8 cellular contexts compared by ENCODE assay signal in the genomic region with DNA sequence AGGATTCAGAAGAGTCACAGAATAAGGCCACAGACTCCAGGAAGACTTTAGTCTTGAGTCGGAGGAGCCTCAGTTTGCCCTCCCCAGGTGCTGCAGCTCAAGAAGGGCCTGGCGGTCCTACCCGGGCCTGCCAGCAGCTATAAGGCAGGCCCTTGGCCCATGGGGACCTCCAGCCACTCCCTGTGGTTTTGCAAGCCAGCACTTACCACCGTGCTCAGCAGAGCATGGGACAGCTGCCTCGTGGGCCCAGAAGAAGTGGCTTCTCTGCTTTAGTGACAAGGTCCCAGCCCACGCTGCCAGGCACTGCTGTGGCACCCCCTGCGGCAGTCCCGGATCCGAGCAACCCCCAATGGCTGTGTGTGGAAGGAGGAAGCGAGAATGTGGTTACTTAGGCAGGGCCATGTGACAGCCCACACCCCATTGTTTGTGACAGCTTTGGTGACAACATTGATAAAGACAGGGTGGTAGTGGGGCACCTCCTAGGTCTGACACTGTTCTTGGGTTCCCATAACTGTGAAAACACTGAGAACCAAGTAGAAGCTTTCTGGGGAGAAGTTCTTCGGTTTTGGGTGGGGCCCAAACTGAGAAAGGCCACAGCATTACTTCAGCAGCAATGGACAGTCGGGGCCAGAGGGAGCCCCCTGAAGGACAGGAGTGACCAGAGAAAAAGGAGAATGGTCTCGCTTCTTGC. TPM values are rescaled to one million over a fixed set of nuclear protein-coding genes. Genes with fewer than 3 reads are reported as not detected.
DNase-seq lines count a peak whose midpoint lies in the region; ATAC-seq, FAIRE-seq and TF ChIP-seq lines count a peak whose summit lies in the region.

Gene SELPLG, minus strand, starts transcription at position 361 of the 691 bp plus-strand sequence. CDS start 9,587 bp downstream, outside the sequence.

- peak within 1 kb of the TSS; percentile 62 for H3K9ac ChIP-seq in GM12878 (ENCODE audit: control insufficient read depth, insufficient read depth, low read length)
- H3K9ac ChIP-seq in neuronal stem cell (ENCODE audit: low read depth, low read length, poor library complexity): no peak within 1 kb of the TSS

- peak; percentile 85 for FAIRE-seq in GM12878 (lab: Jason Lieb, UNC)

- peak within 1 kb of the TSS; percentile 76 for H3K4me3 ChIP-seq in GM12878
- H3K4me3 ChIP-seq in neuronal stem cell (ENCODE audit: low read length in 2 of 2): peak within 1 kb of the TSS in 1 of 2 donors; percentile 3
- peak within 1 kb of the TSS; percentile 14 to 19 for H3K4me3 ChIP-seq in tibial artery

- BruUV-seq in GM12878 (replicated peaks; lab: Mats Ljungman, UMichigan): no TSS peak

- TF ChIP-seq CTCF in GM12878 (IDR thresholded peaks at IDR 0.05 in 2 of 3, conservative IDR thresholded peaks at IDR 0.05 in 1 of 3; ENCODE audit: control insufficient read depth in 2 of 3, extremely low read depth in 1 of 3, insufficient read depth in 1 of 3, low read depth in 3 of 3, low read length in 3 of 3) (peak; percentile 32 to 41 (median 36); a peak in 3 of 6 replicates), tibial artery (IDR thresholded peaks at IDR 0.05) (no peak)

- peak within 1 kb of the TSS; percentile 48 for H2BK5ac ChIP-seq in neuronal stem cell (ENCODE audit: low read length)

- H2AFZ ChIP-seq in GM12878 (ENCODE audit: control insufficient read depth, low read depth, low read length) (no peak within 1 kb of the TSS), neuronal stem cell (ENCODE audit: low read length) (peak within 1 kb of the TSS; percentile 22)

- peak within 1 kb of the TSS; percentile 66 for H3K23ac ChIP-seq in neuronal stem cell (ENCODE audit: low read depth, low read length, poor library complexity)

- H3K9me3 ChIP-seq in GM12878 (replicated peaks; ENCODE audit: control insufficient read depth, insufficient read depth, low read length) (no peaks in the 10 kb centered on the region), neuronal stem cell (replicated peaks in 1 of 2; ENCODE audit: control insufficient read depth in 2 of 2, insufficient read depth in 1 of 2, low read depth in 1 of 2, low read length in 2 of 2) (no peaks in the 10 kb centered on the region), tibial artery (no peaks in the 10 kb centered on the region)

- no peaks in the 10 kb centered on the region for H3K27me3 ChIP-seq in GM12878 (replicated peaks in 1 of 2; ENCODE audit: control insufficient read depth in 2 of 2, insufficient read depth in 2 of 2, low read length in 1 of 2)
- H3K27me3 ChIP-seq in neuronal stem cell (ENCODE audit: control insufficient read depth in 3 of 3, insufficient read depth in 3 of 3, low read depth in 1 of 3, low read length in 3 of 3): no peaks in the 10 kb centered on the region
- peaks cover 0 to 21% of the 10 kb centered on the region in 2 donors for H3K27me3 ChIP-seq in tibial artery

- H2BK15ac ChIP-seq in neuronal stem cell (ENCODE audit: low read length): peak within 1 kb of the TSS; percentile 51

- TF ChIP-seq POLR2A in GM19193 (IDR thresholded peaks at IDR 0.05; ENCODE audit: extremely low read depth, insufficient read depth, insufficient read length) (peak; percentile 54), GM12878 (IDR thresholded peaks at IDR 0.05; ENCODE audit: low read depth, low read length) (peak; percentile 77)

- intact Hi-C loops in GM12878 (cut with micrococcal nuclease; ENCODE audit: unreplicated experiment): loop anchor here (2.0 to 10.0 kb wide), 4 partner anchors 57 to 461 kb away; partner anchors contain the start of genes ALKBH2, CMKLR1 and UNG
- intact Hi-C loops in tibial artery (cut with DNase I; ENCODE audit: low total_unique reads): no loop called here

- peak within 1 kb of the TSS; percentile 91 for H2BK12ac ChIP-seq in neuronal stem cell (ENCODE audit: low read length)

- in situ Hi-C loops in GM12878 (cut with MboI): loop anchor here (10.0 kb wide), 1 partner anchor 461 kb away; the partner anchor contains the start of genes ALKBH2 and UNG

- peak within 1 kb of the TSS; percentile 79 for H2BK120ac ChIP-seq in neuronal stem cell (ENCODE audit: low read depth, low read length)

- H2AK5ac ChIP-seq in neuronal stem cell (ENCODE audit: low read depth, low read length): peak within 1 kb of the TSS; percentile 84

- H3K4ac ChIP-seq in neuronal stem cell (ENCODE audit: low read length): peak within 1 kb of the TSS; percentile 99

- peak; percentile 99 for TF ChIP-seq EP300 in GM12878 (IDR thresholded peaks at IDR 0.05; ENCODE audit: borderline replicate concordance in 1 of 2, control insufficient read depth in 1 of 2, low read depth in 2 of 2, low read length in 2 of 2)

- ATAC-seq in HG03280 (IDR thresholded peaks at IDR 0.05; ENCODE audit: unreplicated experiment): peak; percentile 55
- ATAC-seq in GM12878: peak; percentile 64

- peak within 1 kb of the TSS; percentile 60 for H4K91ac ChIP-seq in neuronal stem cell (ENCODE audit: low read depth, low read length, poor library complexity)

- H3K79me2 ChIP-seq in GM12878 (ENCODE audit: control insufficient read depth, insufficient read depth, low read length): peaks cover 31% of the 10 kb centered on the region

- no peak within 1 kb of the TSS for H4K8ac ChIP-seq in neuronal stem cell (ENCODE audit: low read depth, low read length)

- TF ChIP-seq RAD21 in GM12878 (IDR thresholded peaks at IDR 0.05; ENCODE audit: insufficient read depth, low read depth, low read length): no peak; the same call in 1 of the 2 replicates

- H3K27ac ChIP-seq in GM12878 (ENCODE audit: control insufficient read depth, insufficient read depth) (peak within 1 kb of the TSS; percentile 86), neuronal stem cell (replicated peaks; ENCODE audit: low read length) (no peak within 1 kb of the TSS), tibial artery (no peak within 1 kb of the TSS)

- H3K14ac ChIP-seq in neuronal stem cell (ENCODE audit: low read length): peak within 1 kb of the TSS; percentile 39

- H3K36me3 ChIP-seq in GM12878 (ENCODE audit: control insufficient read depth in 2 of 2, insufficient read depth in 2 of 2, low read length in 1 of 2): no peaks in the 10 kb centered on the region
- no peaks in the 10 kb centered on the region for H3K36me3 ChIP-seq in neuronal stem cell (replicated peaks in 1 of 2; ENCODE audit: control insufficient read depth in 2 of 2, insufficient read depth in 2 of 2, low read length in 2 of 2)
- no peaks in the 10 kb centered on the region for H3K36me3 ChIP-seq in tibial artery

- CTCF ChIA-PET in GM12878 (lab: Yijun Ruan, JAX): interaction anchor here (0.7 to 17.2 kb wide), 8 partner anchors 15 to 226 kb away, joined by 3 to 244 read pairs (median 4); partner anchors contain the start of gene ISCU

- WGBS in GM12878 (ENCODE audit: insufficient coverage, insufficient replicate concordance, low lambda C conversion rate, missing lambda C conversion rate): 2% methylated on average over 12 of the region's 13 CpGs
- no CpG with 5 or more reads among the region's 13 CpGs for WGBS in neuronal stem cell (ENCODE audit: extremely low coverage in 2 of 2, insufficient read length in 2 of 2, insufficient replicate concordance in 1 of 2), 2 donors

- SMC1A ChIA-PET in GM12878 (lab: Charles Lee; ENCODE audit: uncharacterized antibody, unreplicated experiment): interaction anchor here (0.7 to 16.7 kb wide), 10 partner anchors 13 to 169 kb away, joined by 3 to 397 read pairs (median 5); partner anchors contain the start of genes ISCU and SART3

- H3K4me1 ChIP-seq in GM12878 (ENCODE audit: control insufficient read depth, insufficient read depth, low read length): peaks cover 87% of the 10 kb centered on the region
- H3K4me1 ChIP-seq in neuronal stem cell (ENCODE audit: control insufficient read depth in 2 of 2, insufficient read depth in 1 of 2, low read depth in 1 of 2, low read length in 2 of 2): peaks cover 37 to 57% of the 10 kb centered on the region in 2 donors
- H3K4me1 ChIP-seq in tibial artery: peaks cover 0 to 16% (median 10%) of the 10 kb centered on the region in 4 donors

- DNase-seq in T-helper 22 cell (ENCODE audit: low read depth): peak; percentile 84
- peak; percentile 99 for DNase-seq in GM12878 (ENCODE audit: low read depth, low spot score)
- no peak for DNase-seq in neuronal stem cell (ENCODE audit: low spot score)
- peak; percentile 71 to 80 for DNase-seq in tibial artery
- DNase-seq in NCI-H69 (lab: John Stamatoyannopoulos, UW): no peak
- DNase-seq in NCI-H446 treated with DMSO at 0.1 percent for 48 hours (lab: John Stamatoyannopoulos, UW): no peak

- no peaks in the 10 kb centered on the region for H4K20me1 ChIP-seq in GM12878 (ENCODE audit: control insufficient read depth, insufficient read depth)

- H3K79me1 ChIP-seq in neuronal stem cell (ENCODE audit: low read depth, low read length): no peaks in the 10 kb centered on the region

- peak within 1 kb of the TSS; percentile 94 for H3K18ac ChIP-seq in neuronal stem cell (ENCODE audit: low read length)

- peak within 1 kb of the TSS; percentile 78 for H3K4me2 ChIP-seq in GM12878 (ENCODE audit: control insufficient read depth, insufficient read depth)
- H3K4me2 ChIP-seq in neuronal stem cell (ENCODE audit: insufficient read depth, low read length, poor library complexity, severe bottlenecking): no peak within 1 kb of the TSS

- POLR2A ChIA-PET in GM12878 (lab: Charles Lee): interaction anchor here (1.0 to 10.5 kb wide), 6 partner anchors 11 to 73 kb away, joined by 3 to 199 read pairs (median 7); partner anchors contain the start of genes ISCU and SART3

- RAD21 ChIA-PET in GM12878 (lab: Charles Lee; ENCODE audit: unreplicated experiment): interaction anchor here (0.7 to 17.3 kb wide), 12 partner anchors 15 to 217 kb away, joined by 3 to 413 read pairs (median 7); partner anchors contain the start of genes CORO1C, ISCU and SART3

TF ChIP-seq in GM12878, 131 proteins besides CTCF, POLR2A, EP300 and RAD21 (continues in another document):
- TF ChIP-seq NR2C1 (IDR thresholded peaks at IDR 0.05): no peak

RNA-seq across cellular contexts. Expression of gene SELPLG, which starts in this region (rescaled TPM):
- 102 and 112 TPM in 2 replicates for total RNA-seq in GM12878 (2013; cell fraction: nucleolus; rRNA removed)
- total RNA-seq in GM12878 (2014; rRNA removed): 31.4 and 31.5 TPM in 2 replicates
- 15.2 and 17.0 TPM in 2 replicates for total RNA-seq in GM12878 (2014; rRNA removed; fragmentation: Illumina TruSeq; extraction: Trizol)
- 20.7 and 21.0 TPM in 2 replicates for total RNA-seq in GM12878 (2021)
- 24.8 TPM for polyA plus RNA-seq in GM12878 (2011; ENCODE audit: low read depth)
- polyA plus RNA-seq in GM12878 (2011; rRNA removed): 10.6 and 24.1 TPM in 2 replicates
- polyA plus RNA-seq in GM12878 (2011; cell fraction: cytosol; rRNA removed): 39.6 and 46.7 TPM in 2 replicates
- 17.9 and 23.7 TPM in 2 replicates for polyA plus RNA-seq in GM12878 (2011; cell fraction: nucleus; rRNA removed)
- 44.5 and 45.4 TPM in 2 replicates for polyA plus RNA-seq in GM12878 (2012)
- polyA plus RNA-seq in GM12878 (2014; fragmentation: Illumina TruSeq; extraction: Trizol): 8.7 and 25.8 TPM in 2 replicates
- polyA plus RNA-seq in GM12878 (2014; fragmentation: Nextera tagmentation; extraction: Ambion mirVana): 1 to 10 TPM; 3.2 to 5.3 TPM
- polyA plus RNA-seq in GM12878 (2014; rRNA removed): 32.3 and 33.3 TPM in 2 replicates
- 10 to 100 TPM; 23.6 to 29.5 TPM for polyA plus RNA-seq in GM12878 (2016; fragmentation: Nextera tagmentation; extraction: Ambion mirVana)
- 19.2 and 29.2 TPM in 2 replicates for polyA minus RNA-seq in GM12878 (2011; rRNA and poly(A)+ RNA removed)
- 4.7 and 6.8 TPM in 2 replicates for polyA minus RNA-seq in GM12878 (2011; cell fraction: cytosol; rRNA and poly(A)+ RNA removed)
- polyA minus RNA-seq in GM12878 (2011; cell fraction: nucleus; rRNA and poly(A)+ RNA removed): 4.2 and 6.7 TPM in 2 replicates
- polyA plus RNA-seq in neuronal stem cell (2013, experiment 1 of 2): 0.11 TPM
- polyA plus RNA-seq in neuronal stem cell (2013, experiment 2 of 2): 0.15 TPM

Comparison
In these comparisons a context has a peak if more than half of its experiments do, and no peak if none do; other contexts are left out.
1. DNase-seq: peak in T-helper 22 cell (single experiment), GM12878 (single experiment) and tibial artery (2 of 2); none in neuronal stem cell (single experiment), NCI-H69 (single experiment) and NCI-H446 treated with DMSO at 0.1 percent for 48 hours (single experiment).
2. CTCF ChIP-seq: peak in GM12878 (3 of 3); none in tibial artery (0 of 2).